16 cellular contexts compared by ENCODE assay signal in the genomic region with DNA sequence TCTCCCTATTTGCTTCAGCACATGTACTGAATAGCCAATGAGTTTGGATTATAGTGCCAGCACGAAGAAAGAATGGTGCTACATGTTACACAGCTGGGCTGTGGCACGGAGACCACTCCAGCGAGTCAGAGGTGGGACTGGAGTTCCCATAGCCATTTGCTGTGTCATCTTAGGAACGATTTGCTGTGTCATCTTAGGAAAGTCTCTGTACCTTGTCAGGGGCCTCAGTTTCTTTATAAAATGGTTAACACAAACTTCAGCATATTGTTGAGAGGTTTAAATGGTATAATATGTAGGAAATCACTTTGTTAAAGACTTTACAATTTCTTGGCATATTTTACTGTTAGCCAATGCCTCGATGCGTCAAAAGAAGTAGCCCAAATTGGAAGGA.
DNase-seq lines count a peak whose midpoint lies in the region; ATAC-seq and TF ChIP-seq lines count a peak whose summit lies in the region.
"Had no signal": no experiment of that assay in that cellular context is flagged by ENCODE, and none has a peak within 500 bp of the region (broad histone marks: within the 10 kb centered on the region; RNA-seq: fewer than 3 reads in every experiment).

No MANE protein-coding gene starts in this region.

- POLR2A ChIA-PET in IMR-90 (lab: Charles Lee; ENCODE audit: unreplicated experiment), result no interaction called here

- no peak overlapping the region for H3K56ac ChIP-seq in IMR-90 (ENCODE audit: extremely low read depth, insufficient read depth, low read length)

- no peak overlapping the region for H2BK120ac ChIP-seq in IMR-90 (ENCODE audit: low read depth, low read length)
- H2BK120ac ChIP-seq in trophoblast cell (ENCODE audit: insufficient read depth, low read length, poor library complexity), result peak overlapping the region; percentile 95

- H4K5ac ChIP-seq in IMR-90 (ENCODE audit: low read depth, low read length), result no peak overlapping the region

- H3K4me2 ChIP-seq in IMR-90 (ENCODE audit: low read depth, low read length) (no peak overlapping the region), trophoblast cell (ENCODE audit: low read length) (no peak overlapping the region)
- H3K4me2 ChIP-seq: BLaER1 had no signal

- no peak overlapping the region for H2BK5ac ChIP-seq in IMR-90 (ENCODE audit: low read depth, low read length, poor library complexity, severe bottlenecking)
- H2BK5ac ChIP-seq in trophoblast cell (ENCODE audit: low read depth, low read length, poor library complexity), result peak overlapping the region; percentile 86

- no peak overlapping the region for H3K23ac ChIP-seq in IMR-90 (ENCODE audit: low read depth, low read length)
- no peak overlapping the region for H3K23ac ChIP-seq in trophoblast cell (ENCODE audit: low read length)

- H3K4me3 ChIP-seq in IMR-90 (ENCODE audit: insufficient read depth, low read depth, low read length), result no peak overlapping the region
- no peak overlapping the region for H3K4me3 ChIP-seq in trophoblast cell (ENCODE audit: low read depth, low read length)
- H3K4me3 ChIP-seq in brain microvascular endothelial cell (ENCODE audit: low read depth, low read length), result no peak overlapping the region
- H3K4me3 ChIP-seq: BLaER1 had no signal

- H3K4me1 Mint-ChIP-seq in chondrocyte (ENCODE audit: low read depth), result peaks cover 7% of the 10 kb centered on the region

- H3K9me3 Mint-ChIP-seq in chondrocyte (ENCODE audit: low read depth), result peaks cover 7% of the 10 kb centered on the region
- H3K9me3 Mint-ChIP-seq: CD4-positive, alpha-beta T cell had no signal

- TF ChIP-seq POLR2A in IMR-90 (IDR thresholded peaks at IDR 0.05; ENCODE audit: low read depth, low read length), result no peak

- H3K4me1 ChIP-seq in IMR-90 (ENCODE audit: control insufficient read depth, insufficient read depth, low read length), result no peaks in the 10 kb centered on the region
- peaks cover 9 to 10% of the 10 kb centered on the region in 2 experiments for H3K4me1 ChIP-seq in trophoblast cell (ENCODE audit: control insufficient read depth in 1 of 2, insufficient read depth in 2 of 2, low read length in 2 of 2)
- H3K4me1 ChIP-seq: BE2C, BLaER1, Caco-2 had no signal

- H3K36me3 ChIP-seq in IMR-90 (ENCODE audit: control insufficient read depth, insufficient read depth, low read length), result no peaks in the 10 kb centered on the region
- H3K36me3 ChIP-seq in trophoblast cell (ENCODE audit: control insufficient read depth in 1 of 2, insufficient read depth in 2 of 2, low read length in 2 of 2), result no peaks in the 10 kb centered on the region
- no peaks in the 10 kb centered on the region for H3K36me3 ChIP-seq in brain microvascular endothelial cell (replicated peaks)
- H3K36me3 ChIP-seq: BE2C, BLaER1 had no signal

- CTCF ChIA-PET in IMR-90 (lab: Yijun Ruan, JAX), result no interaction called here

- peaks cover 2% of the 10 kb centered on the region for H3K9me3 ChIP-seq in IMR-90 (ENCODE audit: control insufficient read depth, insufficient read depth, low read length)
- peaks cover 2% of the 10 kb centered on the region for H3K9me3 ChIP-seq in trophoblast cell (ENCODE audit: insufficient read depth, low read depth, low read length)
- H3K9me3 ChIP-seq: BE2C had no signal

- no peak overlapping the region for H3K18ac ChIP-seq in IMR-90 (ENCODE audit: low read depth, low read length)
- H3K18ac ChIP-seq in trophoblast cell (ENCODE audit: low read length), result no peak overlapping the region

- peaks cover 2% of the 10 kb centered on the region; the same call in 1 of the 2 replicates for H3K9me1 ChIP-seq in IMR-90 (ENCODE audit: insufficient read depth, low read length)

- H4K91ac ChIP-seq in IMR-90 (ENCODE audit: insufficient read depth, low read depth, low read length) (no peak overlapping the region), trophoblast cell (ENCODE audit: low read depth, low read length) (peak overlapping the region; percentile 89)

- peak; percentile 3; the same call in 1 of the 2 replicates for TF ChIP-seq CTCF in C4-2B (conservative IDR thresholded peaks at IDR 0.05)
- TF ChIP-seq CTCF in IMR-90 (conservative IDR thresholded peaks at IDR 0.05; ENCODE audit: low read depth, low read length), result no peak
- TF ChIP-seq CTCF in chondrocyte (IDR thresholded peaks at IDR 0.05), result peak; percentile 4
- TF ChIP-seq CTCF in brain microvascular endothelial cell (IDR thresholded peaks at IDR 0.05; ENCODE audit: low read depth, low read length, missing control alignments), result no peak

- H4K20me1 ChIP-seq in IMR-90 (ENCODE audit: insufficient read depth, low read length), result no peaks in the 10 kb centered on the region
- H4K20me1 ChIP-seq: BLaER1 had no signal

- H2AK9ac ChIP-seq in IMR-90 (replicated peaks; ENCODE audit: low read depth, low read length, poor library complexity), result no peak overlapping the region

- no peaks in the 10 kb centered on the region for H3K79me2 ChIP-seq in trophoblast cell (ENCODE audit: control insufficient read depth, insufficient read depth, low read length, poor library complexity)

- intact Hi-C loops in IMR-90 (cut with micrococcal nuclease), result no loop called here

- H3K9ac ChIP-seq in IMR-90 (ENCODE audit: low read depth, low read length) (no peak overlapping the region), trophoblast cell (ENCODE audit: low read length) (no peak overlapping the region)
- H3K9ac ChIP-seq: BLaER1 had no signal

- no peak overlapping the region for H3K27ac Mint-ChIP-seq in chondrocyte (ENCODE audit: unreplicated experiment)
- H3K27ac Mint-ChIP-seq: CD4-positive, alpha-beta T cell; CD8-positive, alpha-beta T cell had no signal

- H3K27me3 ChIP-seq in IMR-90 (ENCODE audit: control insufficient read depth, insufficient read depth, low read length) (peaks cover 10% of the 10 kb centered on the region), trophoblast cell (ENCODE audit: insufficient read depth, low read length) (no peaks in the 10 kb centered on the region), brain microvascular endothelial cell (replicated peaks) (no peaks in the 10 kb centered on the region)
- H3K27me3 ChIP-seq: BE2C, BLaER1 had no signal

- no peak overlapping the region for H3K4me3 Mint-ChIP-seq in chondrocyte (ENCODE audit: unreplicated experiment)
- H3K4me3 Mint-ChIP-seq: CD4-positive, alpha-beta T cell; CD8-positive, alpha-beta T cell had no signal

- DNase-seq in IMR-90, result no peak
- DNase-seq in chondrocyte (ENCODE audit: low spot score), result no peak
- no peak for DNase-seq in trophoblast cell
- no peak for DNase-seq in activated CD4-positive, CD25-positive, alpha-beta regulatory T cell (lab: John Stamatoyannopoulos, UW)
- DNase-seq in brain microvascular endothelial cell, result no peak
- DNase-seq: 8988T; BE2C; C1 segment of cervical spinal cord; Caco-2; Calu3; CD4-positive, alpha-beta T cell; CD8-positive, alpha-beta T cell; GF-D8 had no signal

- no peak overlapping the region for H3K27ac ChIP-seq in C4-2B
- no peak overlapping the region for H3K27ac ChIP-seq in IMR-90 (ENCODE audit: insufficient read depth, low read length)
- peak overlapping the region; percentile 82 for H3K27ac ChIP-seq in trophoblast cell (ENCODE audit: low read depth, low read length)
- no peak overlapping the region for H3K27ac ChIP-seq in brain microvascular endothelial cell
- H3K27ac ChIP-seq: BLaER1 had no signal

- H3K79me1 ChIP-seq in IMR-90 (ENCODE audit: low read depth in 1 of 2, low read length in 2 of 2) (no peaks in the 10 kb centered on the region), trophoblast cell (ENCODE audit: low read length) (peaks cover 18% of the 10 kb centered on the region)

- H4K8ac ChIP-seq in IMR-90 (ENCODE audit: low read depth in 2 of 2, low read length in 2 of 2), result no peak overlapping the region
- H4K8ac ChIP-seq in trophoblast cell (ENCODE audit: low read depth, low read length), result peak overlapping the region; percentile 78

- H3K14ac ChIP-seq in IMR-90 (replicated peaks; ENCODE audit: low read depth, low read length) (no peak overlapping the region), trophoblast cell (ENCODE audit: low read length) (peak overlapping the region; percentile 85)

- no peak overlapping the region for H4K12ac ChIP-seq in trophoblast cell (ENCODE audit: low read depth, low read length)

- H2BK15ac ChIP-seq in IMR-90 (ENCODE audit: low read depth, low read length), result no peak overlapping the region

- no peak overlapping the region for H2BK20ac ChIP-seq in IMR-90 (ENCODE audit: low read depth, low read length)

- H2AK5ac ChIP-seq in IMR-90 (ENCODE audit: low read depth, low read length) (no peak overlapping the region), trophoblast cell (ENCODE audit: low read length) (no peak overlapping the region)

- peak overlapping the region; percentile 96 for H2BK12ac ChIP-seq in trophoblast cell (ENCODE audit: low read length)

- BruUV-seq in IMR-90 (replicated peaks; lab: Mats Ljungman, UMichigan), result no TSS peak

- peaks cover 6% of the 10 kb centered on the region for H3K36me3 Mint-ChIP-seq in chondrocyte (ENCODE audit: low read depth)
- H3K36me3 Mint-ChIP-seq: CD8-positive, alpha-beta T cell had no signal

- no peak overlapping the region for H2AFZ ChIP-seq in IMR-90 (replicated peaks; ENCODE audit: low read length, poor library complexity)
- H2AFZ ChIP-seq in trophoblast cell (ENCODE audit: insufficient read depth, low read length, poor library complexity), result peak overlapping the region; percentile 59

- H3K4ac ChIP-seq in IMR-90 (ENCODE audit: low read depth, low read length) (no peak overlapping the region), trophoblast cell (ENCODE audit: low read depth, low read length) (peak overlapping the region; percentile 80)

- dilution Hi-C loops in IMR-90 (cut with HindIII; ENCODE audit: low sequenced_read_pairs, unreplicated experiment), result no loop called here

- ATAC-seq in IMR-90 (ENCODE audit: low read depth) (no peak), HG03571 (IDR thresholded peaks at IDR 0.05; ENCODE audit: unreplicated experiment) (no peak)
- ATAC-seq: CD8-positive, alpha-beta T cell had no signal

- in situ Hi-C loops in IMR-90 (cut with MboI; ENCODE audit: low sequenced_read_pairs) (loop anchor here (25.0 kb wide), 1 partner anchor 629 kb away; a partner anchor contains a TSS), brain microvascular endothelial cell (cut with HindIII; ENCODE audit: low pct_ligation_motif_present, low sequenced_read_pairs) (no loop called here)

- no peak for TF ChIP-seq RAD21 in IMR-90 (IDR thresholded peaks at IDR 0.05; ENCODE audit: low read length)

- H3K27me3 Mint-ChIP-seq in chondrocyte (ENCODE audit: low read depth), result peaks cover 9% of the 10 kb centered on the region
- H3K27me3 Mint-ChIP-seq: CD4-positive, alpha-beta T cell had no signal

- WGBS in IMR-90 (ENCODE audit: extremely low coverage in 2 of 2, insufficient read length in 1 of 2), 2 experiments, result 83% methylated on average over 3 of the region's 6 CpGs; no CpG with 5 or more reads in 1 of the 2 experiments
- whole genome bisulfite sequencing in trophoblast cell (ENCODE audit: extremely low coverage, insufficient coverage, insufficient read length), result no CpG with 5 or more reads among the region's 6 CpGs

TF ChIP-seq in IMR-90, 13 proteins besides CTCF, POLR2A, EP300 and RAD21 (continues in another document):
- no peak for TF ChIP-seq BHLHE40 (IDR thresholded peaks at IDR 0.05; ENCODE audit: low read depth, low read length)
- no peak for TF ChIP-seq CHD1 (IDR thresholded peaks at IDR 0.05; ENCODE audit: low read depth, low read length)
- TF ChIP-seq SMC3 (IDR thresholded peaks at IDR 0.05; ENCODE audit: low read depth, low read length), result no peak
- TF ChIP-seq MXI1 (IDR thresholded peaks at IDR 0.05; ENCODE audit: borderline replicate concordance, low read depth, low read length), result no peak
- no peak for TF ChIP-seq RFX5 (IDR thresholded peaks at IDR 0.05; ENCODE audit: low read depth, low read length)

Comparison
In these comparisons a context has a peak if more than half of its experiments do, and no peak if none do; other contexts are left out.
1. CTCF ChIP-seq: peak in C4-2B (single experiment) and chondrocyte (single experiment); none in IMR-90 (single experiment) and brain microvascular endothelial cell (single experiment).